In genomic region chr4:80680934-80681333, GRCh38 we compare ENCODE assay signal across 4 cellular contexts.
TF ChIP-seq lines count a peak whose summit lies in the region.

No MANE protein-coding gene starts in this region.

TF ChIP-seq in HepG2, 621 proteins besides CTCF, POLR2A, EP300 and RAD21:
- TF ChIP-seq MAFF (IDR thresholded peaks at IDR 0.05; ENCODE audit: low read depth, low read length) (peak; percentile 63; the same call in 1 of the 2 replicates), MAFK (conservative IDR thresholded peaks at IDR 0.05 in 1 of 2, IDR thresholded peaks at IDR 0.05 in 1 of 2; ENCODE audit: low read length in 2 of 2) (peak in 1 of 2 experiments; percentile 79; a peak in 3 of 4 replicates), ZNF574 (CRISPR knock-in tag; IDR thresholded peaks at IDR 0.05) (no peak)

TF ChIP-seq in A549, 52 proteins besides CTCF, POLR2A, EP300 and RAD21:
- peak; percentile 47 for TF ChIP-seq MAFK (IDR thresholded peaks at IDR 0.05; ENCODE audit: partially characterized antibody)
- TF ChIP-seq RARB (CRISPR knock-in tag; IDR thresholded peaks at IDR 0.05), result no peak
- no peak for TF ChIP-seq RCOR1 (IDR thresholded peaks at IDR 0.05; ENCODE audit: low read depth, low read length)
- TF ChIP-seq ZSCAN20 (CRISPR knock-in tag; IDR thresholded peaks at IDR 0.05), result no peak

TF ChIP-seq in IMR-90, 13 proteins besides CTCF, POLR2A, EP300 and RAD21:
- TF ChIP-seq CHD1 (IDR thresholded peaks at IDR 0.05; ENCODE audit: low read depth, low read length) (no peak), RFX5 (IDR thresholded peaks at IDR 0.05; ENCODE audit: low read depth, low read length) (no peak), MXI1 (IDR thresholded peaks at IDR 0.05; ENCODE audit: borderline replicate concordance, low read depth, low read length) (no peak), SMC3 (IDR thresholded peaks at IDR 0.05; ENCODE audit: low read depth, low read length) (no peak), MAFK (IDR thresholded peaks at IDR 0.05; ENCODE audit: low read depth, low read length) (peak; percentile 58)

TF ChIP-seq in K562, 482 proteins besides CTCF, POLR2A, EP300 and RAD21:
- TF ChIP-seq IRF1 (CRISPR knock-in tag; IDR thresholded peaks at IDR 0.05; ENCODE audit: borderline replicate concordance) (no peak), RAD51 (IDR thresholded peaks at IDR 0.05; ENCODE audit: borderline replicate concordance, low read depth) (no peak), BCL6 (CRISPR knock-in tag; IDR thresholded peaks at IDR 0.05) (no peak), RCOR1 (IDR thresholded peaks at IDR 0.05; ENCODE audit: borderline replicate concordance in 1 of 2, low read depth in 2 of 2, low read length in 2 of 2) (no peak), C11orf30 (IDR thresholded peaks at IDR 0.05; ENCODE audit: low read depth) (peak; percentile 34; the same call in 1 of the 2 replicates), FIP1L1 (IDR thresholded peaks at IDR 0.05; ENCODE audit: low read depth, low read length, poor library complexity, severe bottlenecking) (no peak), ZNF165 (CRISPR knock-in tag; IDR thresholded peaks at IDR 0.05; ENCODE audit: borderline replicate concordance) (no peak), FOXP1 (CRISPR knock-in tag; IDR thresholded peaks at IDR 0.05) (no peak), REST (CRISPR knock-in tag; IDR thresholded peaks at IDR 0.05; ENCODE audit: low read depth) (no peak), NCOA1 (IDR thresholded peaks at IDR 0.05; ENCODE audit: low read depth) (no peak), ZNF707 (CRISPR knock-in tag; conservative IDR thresholded peaks at IDR 0.05) (no peak), MAFG (tag; conservative IDR thresholded peaks at IDR 0.05) (peak; percentile 33; the same call in 1 of the 2 replicates), EWSR1 (IDR thresholded peaks at IDR 0.05; ENCODE audit: borderline replicate concordance, low read depth, partially characterized antibody) (no peak), LCOR (CRISPR knock-in tag; IDR thresholded peaks at IDR 0.05) (no peak), ZNF780A (CRISPR knock-in tag; IDR thresholded peaks at IDR 0.05) (no peak), E2F1 (CRISPR knock-in tag; IDR thresholded peaks at IDR 0.05) (no peak), RBFOX2 (IDR thresholded peaks at IDR 0.05; ENCODE audit: low read depth, low read length) (no peak), ZNF316 (IDR thresholded peaks at IDR 0.05) (peak; percentile 61; the same call in 1 of the 2 replicates), GTF2E2 (tag; IDR thresholded peaks at IDR 0.05) (no peak), MAFF (IDR thresholded peaks at IDR 0.05; ENCODE audit: low read length) (0 out of 2 replicates have a peak, but pooled peaks have one; percentile 36), TRIM28 (IDR thresholded peaks at IDR 0.05) (no peak), CREBBP (IDR thresholded peaks at IDR 0.05; ENCODE audit: low read depth, low read length) (no peak), BRD9 (IDR thresholded peaks at IDR 0.05; ENCODE audit: low read depth, partially characterized antibody) (no peak)
